ENCODE assay signal across 7 cellular contexts in the genomic region with DNA sequence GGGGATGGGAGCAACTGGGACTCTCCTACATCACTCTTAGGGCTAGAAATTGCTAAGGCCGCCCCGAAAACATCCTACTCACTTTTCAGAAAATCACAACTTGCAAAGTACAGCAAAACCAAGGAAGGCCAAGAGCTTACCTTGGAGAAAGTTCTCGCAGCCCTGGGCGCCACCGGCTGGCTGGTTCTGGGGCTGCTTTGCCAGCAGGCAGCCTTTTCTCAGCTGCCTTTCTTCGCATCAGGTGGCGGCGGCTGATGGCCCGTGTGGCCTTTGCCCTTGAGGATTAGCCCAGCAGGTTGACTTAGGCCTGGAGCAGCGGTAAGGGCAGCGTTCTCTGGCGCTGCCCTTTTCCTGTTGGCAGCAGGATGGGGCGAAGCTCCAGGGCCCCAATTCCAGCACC.
DNase-seq lines count a peak whose midpoint lies in the region; ATAC-seq, FAIRE-seq and TF ChIP-seq lines count a peak whose summit lies in the region.
"Not testable (repeated sequence)": the region's sequence is repeated elsewhere in the genome, so short reads cannot be mapped to it uniquely, and the experiment has no call there.

No MANE protein-coding gene starts in this region.

- not testable (repeated sequence) for H3K56ac ChIP-seq in H9 (ENCODE audit: insufficient read length, low read depth, low read length)

- not testable (repeated sequence) for FAIRE-seq in HepG2 (lab: Jason Lieb, UNC)

- not testable (repeated sequence) for H3K36me3 ChIP-seq in CD4-positive, alpha-beta memory T cell (ENCODE audit: insufficient read depth, low read length); HepG2 (replicated peaks in 1 of 2; ENCODE audit: control insufficient read depth in 1 of 2, insufficient read depth in 2 of 2, low read length in 2 of 2)

- H3K9ac ChIP-seq in H9 (ENCODE audit: extremely low read depth, insufficient read length, low read length); HepG2 (ENCODE audit: insufficient read depth, low read depth, low read length): not testable (repeated sequence)

- POLR2A ChIA-PET in CD4-positive, alpha-beta memory T cell (lab: Charles Lee; ENCODE audit: partially characterized antibody); WTC11 (lab: Charles Lee); HepG2 (lab: Yijun Ruan, JAX): not testable (repeated sequence)

- not testable (repeated sequence) for H4K8ac ChIP-seq in H9 (replicated peaks; ENCODE audit: insufficient read length, low read depth, low read length)

- not testable (repeated sequence) for TF ChIP-seq RAD21 in HepG2 (CRISPR knock-in tag; IDR thresholded peaks at IDR 0.05)

- CTCF ChIA-PET in CD4-positive, alpha-beta memory T cell (lab: Charles Lee; ENCODE audit: partially characterized antibody); WTC11 (lab: Charles Lee); HepG2 (lab: Yijun Ruan, JAX; ENCODE audit: low intra/inter-chr PET ratio, low total read pairs): not testable (repeated sequence)

- not testable (repeated sequence) for TF ChIP-seq POLR2A in HepG2 (IDR thresholded peaks at IDR 0.05; ENCODE audit: insufficient read depth in 1 of 2, low read depth in 2 of 2, low read length in 2 of 2)

- not testable (repeated sequence) for H3K79me1 ChIP-seq in H9 (ENCODE audit: insufficient read depth, low read depth, low read length, poor library complexity, severe bottlenecking)

- in situ Hi-C loops in HepG2 (cut with HindIII; ENCODE audit: extremely low pct_ligation_motif_present, low pct_unique_long_range_greater_than_20kb) = not testable (repeated sequence)

- H3K9me3 Mint-ChIP-seq in CD4-positive, alpha-beta memory T cell; H9; WTC11: not testable (repeated sequence)

- H3K23ac ChIP-seq in H9 (ENCODE audit: insufficient read length, low read depth, low read length) = not testable (repeated sequence)

- not testable (repeated sequence) for H3K36me3 Mint-ChIP-seq in CD4-positive, alpha-beta memory T cell; H9 (ENCODE audit: insufficient read depth in 1 of 3, low read depth in 3 of 3); WTC11

- not testable (repeated sequence) for H3K4ac ChIP-seq in H9 (ENCODE audit: low read depth, low read length)

- not testable (repeated sequence) for H2BK120ac ChIP-seq in H9 (ENCODE audit: low read depth, low read length, poor library complexity, severe bottlenecking)

- not testable (repeated sequence) for H2BK20ac ChIP-seq in H9 (ENCODE audit: low read depth, low read length, poor library complexity, severe bottlenecking)

- peak; percentile 34; the same call in 2 of the 3 replicates for TF ChIP-seq CTCF in H9 (conservative IDR thresholded peaks at IDR 0.05)
- not testable (repeated sequence) for TF ChIP-seq CTCF in WTC11 (IDR thresholded peaks at IDR 0.05)
- TF ChIP-seq CTCF in HepG2 (CRISPR knock-in tag; IDR thresholded peaks at IDR 0.05) = peak; percentile 53

- not testable (repeated sequence) for H3K18ac ChIP-seq in H9 (ENCODE audit: insufficient read length, low read depth, low read length)

- H3T11ph ChIP-seq in H9 (ENCODE audit: low read length) = not testable (repeated sequence)

- not testable (repeated sequence) for H3K9me3 ChIP-seq in CD4-positive, alpha-beta memory T cell (ENCODE audit: control insufficient read depth in 1 of 2, low read length in 2 of 2); H9 (ENCODE audit: control insufficient read depth, low read depth, low read length); HepG2 (ENCODE audit: low read length)

- H2BK15ac ChIP-seq in H9 (ENCODE audit: low read depth, low read length) = not testable (repeated sequence)

- not testable (repeated sequence) for H2AFZ ChIP-seq in H9 (ENCODE audit: low read length); HepG2 (ENCODE audit: low read length)

- not testable (repeated sequence) for H3K4me3 ChIP-seq in CD4-positive, alpha-beta memory T cell (ENCODE audit: low read length in 2 of 2); HepG2 (replicated peaks in 1 of 3; ENCODE audit: insufficient read depth in 1 of 3, low read depth in 2 of 3, low read length in 3 of 3)

- H3K4me1 ChIP-seq in CD4-positive, alpha-beta memory T cell (ENCODE audit: insufficient read depth, low read length) = peaks cover 16% of the 10 kb centered on the region
- H3K4me1 ChIP-seq in H9 (ENCODE audit: insufficient read depth, low read length); HepG2 (ENCODE audit: insufficient read depth, low read length): not testable (repeated sequence)

- H3K4me3 Mint-ChIP-seq in CD4-positive, alpha-beta memory T cell; H9; WTC11: not testable (repeated sequence)

- H4K5ac ChIP-seq in H9 (ENCODE audit: insufficient read length, low read depth, low read length) = not testable (repeated sequence)

- H2AK5ac ChIP-seq in H9 (ENCODE audit: insufficient read length, low read length) = not testable (repeated sequence)

- H3K27me3 Mint-ChIP-seq in CD4-positive, alpha-beta memory T cell; H9 (ENCODE audit: low read depth); WTC11 (ENCODE audit: low read depth): not testable (repeated sequence)

- not testable (repeated sequence) for H3K79me2 ChIP-seq in H9 (ENCODE audit: insufficient read depth, low read length); HepG2 (ENCODE audit: insufficient read depth, low read length)

- no CpG with 5 or more reads among the region's 13 CpGs for WGBS in H9 (ENCODE audit: extremely low coverage, insufficient read length, low lambda C conversion rate)
- no CpG with 5 or more reads among the region's 13 CpGs for WGBS in HepG2 (ENCODE audit: low lambda C conversion rate)

- H3K27me3 ChIP-seq in CD4-positive, alpha-beta memory T cell (ENCODE audit: insufficient read depth, low read length); H9 (ENCODE audit: insufficient read depth, low read length); HepG2 (ENCODE audit: control insufficient read depth in 1 of 2, insufficient read depth in 2 of 2, low read length in 2 of 2): not testable (repeated sequence)

- not testable (repeated sequence) for H3K27ac Mint-ChIP-seq in CD4-positive, alpha-beta memory T cell; H9; WTC11

- not testable (repeated sequence) for H3K4me2 ChIP-seq in H9 (ENCODE audit: insufficient read depth, insufficient read length, low read length); HepG2 (ENCODE audit: low read depth, low read length)

- H3K4me1 Mint-ChIP-seq in CD4-positive, alpha-beta memory T cell = peaks cover 4 to 24% (median 16%) of the 10 kb centered on the region in 4 donors
- H3K4me1 Mint-ChIP-seq in H9, WTC11: not testable (repeated sequence)

- not testable (repeated sequence) for H3K14ac ChIP-seq in H9 (ENCODE audit: insufficient read depth, low read length)

- H4K20me1 ChIP-seq in H9 (ENCODE audit: control insufficient read depth, insufficient read depth, insufficient read length); HepG2 (ENCODE audit: insufficient read depth, low read length): not testable (repeated sequence)

- H2BK5ac ChIP-seq in H9 (ENCODE audit: insufficient read length, low read length) = not testable (repeated sequence)

- ATAC-seq in WTC11 (peak; percentile 87), HepG2 (peak; percentile 84)

- DNase-seq in CD4-positive, alpha-beta memory T cell = peak in 3 of 5 donors; percentile 39 to 44 (median 39)
- DNase-seq in H9 (peak; percentile 33), WTC11 (ENCODE audit: low spot score) (peak; percentile 49), ecto neural progenitor cell (ENCODE audit: low spot score) (peak; percentile 34)
- peak; percentile 51 for DNase-seq in activated T-cell treated with anti-CD3 and anti-CD28 coated beads, Interleukin-2, amount 50 U/mL, for 1 hour
- peak; percentile 67 for DNase-seq in activated effector memory CD4-positive, alpha-beta T cell treated with anti-CD3 and anti-CD28 coated beads, Interleukin-2, amount 50 U/mL, for 16 hours
- not testable (repeated sequence) for DNase-seq in HepG2 (ENCODE audit: low spot score)

- TF ChIP-seq EP300 in HepG2 (IDR thresholded peaks at IDR 0.05; ENCODE audit: low read depth in 2 of 2, low read length in 2 of 2); HepG2 (CRISPR knock-in tag; IDR thresholded peaks at IDR 0.05; ENCODE audit: borderline replicate concordance): not testable (repeated sequence)

- H4K91ac ChIP-seq in H9 (ENCODE audit: insufficient read length, low read depth, low read length) = not testable (repeated sequence)

- intact Hi-C loops in CD4-positive, alpha-beta memory T cell (cut with micrococcal nuclease); HepG2 (cut with micrococcal nuclease; ENCODE audit: unreplicated experiment): not testable (repeated sequence)

- not testable (repeated sequence) for H2BK12ac ChIP-seq in H9 (ENCODE audit: insufficient read length, low read depth, low read length)

- not testable (repeated sequence) for H3K23me2 ChIP-seq in H9 (ENCODE audit: insufficient read length, low read depth, low read length, poor library complexity, severe bottlenecking)

- H3K27ac ChIP-seq in CD4-positive, alpha-beta memory T cell (ENCODE audit: low read depth, low read length); H9 (ENCODE audit: insufficient read length, low read depth, low read length); HepG2 (ENCODE audit: extremely low read length, insufficient read depth, low read length): not testable (repeated sequence)

- not testable (repeated sequence) for BruUV-seq in HepG2 (replicated peaks; lab: Mats Ljungman, UMichigan)

TF ChIP-seq in HepG2, 621 proteins besides CTCF, POLR2A, EP300 and RAD21:
- TF ChIP-seq STAG1 (CRISPR knock-in tag; IDR thresholded peaks at IDR 0.05) (peak; percentile 31), HNF4A (CRISPR knock-in tag; IDR thresholded peaks at IDR 0.05) (0 out of 2 replicates have a peak, but pooled peaks have one; percentile 22)
TF ChIP-seq in HepG2: peak in this region for 2; not testable (repeated sequence) for 619.
